ENCODE assay signal across 8 cellular contexts in the genomic region with DNA sequence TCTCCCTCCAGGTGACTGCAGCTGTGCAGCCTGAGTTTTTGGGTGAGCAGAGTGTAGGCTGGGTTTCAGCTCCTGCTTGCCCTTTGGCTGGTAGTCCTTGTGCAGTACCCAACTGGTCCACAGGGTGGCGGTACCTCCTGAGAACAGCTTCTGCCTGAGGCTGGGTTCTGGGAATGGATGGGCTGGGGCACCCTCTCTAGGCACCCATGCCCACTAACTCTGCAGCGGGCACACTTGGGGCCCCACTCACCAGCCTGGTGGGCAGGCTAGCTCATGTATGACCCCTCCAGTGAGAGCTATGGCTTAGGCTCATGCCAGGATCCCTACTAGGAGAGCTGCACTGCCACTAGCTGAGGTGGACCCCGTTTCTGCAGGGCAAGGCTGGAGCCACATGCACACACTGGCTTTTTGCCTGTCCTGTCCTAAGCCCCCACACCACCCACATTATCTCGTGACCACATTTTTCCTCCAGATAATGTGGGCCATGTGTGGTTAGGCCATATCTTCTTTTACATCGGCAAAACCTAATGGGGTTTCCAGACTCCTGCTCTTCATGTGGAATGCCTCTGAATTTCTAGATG. TPM values are rescaled to one million over a fixed set of nuclear protein-coding genes. Genes with fewer than 3 reads are reported as not detected.
DNase-seq lines count a peak whose midpoint lies in the region; ATAC-seq and TF ChIP-seq lines count a peak whose summit lies in the region.

No MANE protein-coding gene starts in this region.

- peak overlapping the region; percentile 37; the same call in 1 of the 2 replicates for H3K4me2 ChIP-seq in OCI-LY3 (ENCODE audit: low read length)

- no peak overlapping the region for H3K27ac Mint-ChIP-seq in neural crest cell (ENCODE audit: unreplicated experiment)

- no peak for TF ChIP-seq POLR2A in esophagus squamous epithelium (IDR thresholded peaks at IDR 0.05)
- TF ChIP-seq POLR2A in stomach (IDR thresholded peaks at IDR 0.05): no peak

- DNase-seq in NCI-H510A treated with DMSO at 0.1 percent for 48 hours (lab: John Stamatoyannopoulos, UW): peak; percentile 31
- DNase-seq in NCI-H510A (lab: John Stamatoyannopoulos, UW): no peak
- DNase-seq in activated T-cell treated with anti-CD3 and anti-CD28 coated beads for 1 hour (ENCODE audit: low read depth): peak; percentile 94
- DNase-seq in esophagus squamous epithelium (lab: John Stamatoyannopoulos, UW): no peak
- DNase-seq in neural crest cell (ENCODE audit: low read depth, low spot score): peak; percentile 99
- DNase-seq in stomach: peak; percentile 93

- WGBS in esophagus squamous epithelium, 2 donors: 47 to 67% methylated on average over 3 to 4 of the region's 5 CpGs
- 34 to 54% (median 47%) methylated on average over 4 to 5 of the region's 5 CpGs for WGBS in stomach, 5 donors

- no peaks in the 10 kb centered on the region for H3K27me3 Mint-ChIP-seq in neural crest cell (ENCODE audit: low read depth)

- no peak overlapping the region for H2AFZ ChIP-seq in OCI-LY3 (ENCODE audit: low read depth, low read length)

- TF ChIP-seq EP300 in stomach (IDR thresholded peaks at IDR 0.05): no peak

- TF ChIP-seq CTCF in OCI-LY3 (IDR thresholded peaks at IDR 0.05; ENCODE audit: low read depth, low read length): peak; percentile 71
- peak; percentile 88 to 100 (median 92) for TF ChIP-seq CTCF in esophagus squamous epithelium (IDR thresholded peaks at IDR 0.05)
- TF ChIP-seq CTCF in neural crest cell (conservative IDR thresholded peaks at IDR 0.05): peak; percentile 89
- peak in 5 of 7 experiments; percentile 87 to 99 (median 98) for TF ChIP-seq CTCF in stomach (IDR thresholded peaks at IDR 0.05)

- H3K27ac ChIP-seq in OCI-LY3 (ENCODE audit: low read length) (no peak overlapping the region), esophagus squamous epithelium (no peak overlapping the region), stomach (no peak overlapping the region)

- H3K27me3 ChIP-seq in OCI-LY3 (ENCODE audit: low read depth, low read length) (no peaks in the 10 kb centered on the region), esophagus squamous epithelium (no peaks in the 10 kb centered on the region), stomach (no peaks in the 10 kb centered on the region)

- H3K9me3 ChIP-seq in OCI-LY3 (ENCODE audit: insufficient read depth, low read length) (no peaks in the 10 kb centered on the region), esophagus squamous epithelium (no peaks in the 10 kb centered on the region), stomach (no peaks in the 10 kb centered on the region)

- H3K9me3 Mint-ChIP-seq in neural crest cell: no peaks in the 10 kb centered on the region

- H3K4me1 ChIP-seq in OCI-LY3 (ENCODE audit: low read length): peaks cover 21% of the 10 kb centered on the region
- peaks cover 0 to 32% (median 18%) of the 10 kb centered on the region in 3 donors for H3K4me1 ChIP-seq in esophagus squamous epithelium
- H3K4me1 ChIP-seq in stomach: peaks cover 22 to 46% (median 29%) of the 10 kb centered on the region in 4 donors

- H3K9ac ChIP-seq in OCI-LY3 (ENCODE audit: low read length): no peak overlapping the region

- H4K20me1 ChIP-seq in OCI-LY3 (ENCODE audit: insufficient read depth, low read length): no peaks in the 10 kb centered on the region

- no peak overlapping the region for H3K4me3 Mint-ChIP-seq in neural crest cell

- peak; percentile 63 for ATAC-seq in HG03469 (IDR thresholded peaks at IDR 0.05; ENCODE audit: unreplicated experiment)

- intact Hi-C loops in esophagus squamous epithelium (cut with DNase I) (loop anchor here (5.0 kb wide), 2 partner anchors 132 to 342 kb away; a partner anchor contains a TSS), stomach (cut with DNase I; ENCODE audit: low total_unique reads) (loop anchor here (5.0 kb wide), 1 partner anchor 132 kb away; no protein-coding TSS in a partner anchor)

- H3K36me3 ChIP-seq in OCI-LY3 (replicated peaks; ENCODE audit: low read depth, low read length): no peaks in the 10 kb centered on the region
- no peaks in the 10 kb centered on the region for H3K36me3 ChIP-seq in esophagus squamous epithelium
- no peaks in the 10 kb centered on the region for H3K36me3 ChIP-seq in stomach

- no peaks in the 10 kb centered on the region for H3K79me2 ChIP-seq in OCI-LY3 (ENCODE audit: low read length)

- no peak overlapping the region for H3K4me3 ChIP-seq in OCI-LY3 (ENCODE audit: low read length)
- H3K4me3 ChIP-seq in esophagus squamous epithelium: no peak overlapping the region
- no peak overlapping the region for H3K4me3 ChIP-seq in stomach

- peaks cover 25% of the 10 kb centered on the region for H3K4me1 Mint-ChIP-seq in neural crest cell

- H3K36me3 Mint-ChIP-seq in neural crest cell (ENCODE audit: low read depth): no peaks in the 10 kb centered on the region

RNA-seq across cellular contexts. Expression of a gene that starts 15.5 kb away (rescaled TPM):
- total RNA-seq in esophagus squamous epithelium (10 to 100 TPM; 13.5 to 53.5 (median 29.4) TPM), neural crest cell (26.7 and 28.2 TPM in 2 replicates), stomach (10 to 100 TPM in 4 of 5 donors, 1 to 10 TPM in 1; 7.5 to 63.6 (median 22.3) TPM)
- polyA plus RNA-seq in stomach: 10 to 100 TPM; 23.6 to 32.6 (median 24.7) TPM

RNA-seq across cellular contexts. Expression of a gene that starts 20.7 kb away (rescaled TPM):
- total RNA-seq in esophagus squamous epithelium (10 to 100 TPM; 18.5 to 51.5 (median 24.4) TPM), neural crest cell (93.1 and 105 TPM in 2 replicates), stomach (100 to 1,000 TPM in 3 of 5 donors, 10 to 100 TPM in 2; 69.4 to 364 (median 212) TPM)
- polyA plus RNA-seq in stomach: 10 to 100 TPM; 16.1 to 22.5 (median 18.9) TPM

RNA-seq across cellular contexts. Expression of a gene that starts 21.0 kb away (rescaled TPM):
- total RNA-seq in esophagus squamous epithelium (not detected), neural crest cell (not detected in 2 replicates), stomach (not detected)
- polyA plus RNA-seq in stomach: under 1 TPM in 1 of 3 donors, not detected in 2; 0.43 TPM

RNA-seq across cellular contexts. Expression of a gene that starts 27.5 kb away (rescaled TPM):
- 10 to 100 TPM; 17.8 to 87.9 (median 46.2) TPM for total RNA-seq in esophagus squamous epithelium
- total RNA-seq in neural crest cell: 43.7 and 46.6 TPM in 2 replicates
- total RNA-seq in stomach: 100 to 1,000 TPM in 3 of 5 donors, 10 to 100 TPM in 2; 22.3 to 219 (median 126) TPM
- 100 to 1,000 TPM; 102 to 149 (median 122) TPM for polyA plus RNA-seq in stomach

RNA-seq across cellular contexts. Expression of a gene that starts 47.2 kb away (rescaled TPM):
- total RNA-seq in esophagus squamous epithelium (100 to 1,000 TPM in 1 of 4 donors, under 1 TPM in 1, not detected in 2; 0.83 to 299 TPM), neural crest cell (45.9 and 47.8 TPM in 2 replicates), stomach (10 to 100 TPM in 1 of 5 donors, 1 to 10 TPM in 2, not detected in 2; 2.6 to 69.4 (median 5.4) TPM)
- polyA plus RNA-seq in stomach: 10 to 100 TPM in 2 of 3 donors, under 1 TPM in 1; 0.23 to 99.7 (median 86.4) TPM

Comparison
In these comparisons a context has a peak if more than half of its experiments do, and no peak if none do; other contexts are left out.
1. DNase-seq: peak in NCI-H510A treated with DMSO at 0.1 percent for 48 hours (single experiment), activated T-cell treated with anti-CD3 and anti-CD28 coated beads for 1 hour (single experiment), neural crest cell (single experiment) and stomach (single experiment); none in NCI-H510A (single experiment) and esophagus squamous epithelium (single experiment).
2. Peak in every context shown above with its lines, with median percentiles within 50 percentile points of each other: CTCF ChIP-seq.